ENCODE assay signal across 17 cellular contexts in genomic region chr18:36329684-36330434, GRCh38. TPM values are rescaled to one million over a fixed set of nuclear protein-coding genes. Genes with fewer than 3 reads are reported as not detected.
DNase-seq lines count a peak whose midpoint lies in the region; ATAC-seq, FAIRE-seq and TF ChIP-seq lines count a peak whose summit lies in the region.
"Had no signal": no experiment of that assay in that cellular context is flagged by ENCODE, and none has a peak within 500 bp of the region (broad histone marks: within the 10 kb centered on the region; RNA-seq: fewer than 3 reads in every experiment).

No MANE protein-coding gene starts in this region.

- H3K18ac ChIP-seq in mesenchymal stem cell (ENCODE audit: low read depth in 1 of 2, low read length in 2 of 2), result no peak overlapping the region

- TF ChIP-seq CTCF in D721Med (IDR thresholded peaks at IDR 0.05; ENCODE audit: insufficient read depth, missing control alignments) (no peak), endodermal cell (conservative IDR thresholded peaks at IDR 0.05) (no peak), Calu3 (IDR thresholded peaks at IDR 0.05; ENCODE audit: unreplicated experiment) (no peak)

- no peak overlapping the region for H3K4me2 ChIP-seq in mesenchymal stem cell (ENCODE audit: low read length, poor library complexity, severe bottlenecking)

- WGBS in endodermal cell (ENCODE audit: insufficient coverage in 1 of 2, insufficient read length in 1 of 2), 2 experiments, result 90 to 92% methylated on average over 3 of the region's 3 CpGs
- 100% methylated on average over 2 of the region's 3 CpGs for WGBS in mesenchymal stem cell

- no peak overlapping the region for H3K27ac Mint-ChIP-seq in endodermal cell
- H3K27ac Mint-ChIP-seq in Calu3 (ENCODE audit: unreplicated experiment), result no peak overlapping the region

- H3K9me3 ChIP-seq in endodermal cell (ENCODE audit: control insufficient read depth, low read length), result no peaks in the 10 kb centered on the region
- H3K9me3 ChIP-seq in mesenchymal stem cell (ENCODE audit: control insufficient read depth, low read length), result no peaks in the 10 kb centered on the region

- H4K91ac ChIP-seq in mesenchymal stem cell (ENCODE audit: low read length), result no peak overlapping the region

- H3K4me3 Mint-ChIP-seq in endodermal cell (no peak overlapping the region), Calu3 (ENCODE audit: low read depth, unreplicated experiment) (no peak overlapping the region)
- H3K4me3 Mint-ChIP-seq: CD4-positive, CD25-positive, alpha-beta regulatory T cell had no signal

- no peak overlapping the region for H3K4ac ChIP-seq in mesenchymal stem cell (ENCODE audit: low read depth in 1 of 2, low read length in 2 of 2)

- peak; percentile 61 for FAIRE-seq in D721Med (lab: Jason Lieb, UNC)
- FAIRE-seq: HTR-8/SVneo had no signal

- H3K36me3 Mint-ChIP-seq in endodermal cell (ENCODE audit: low read depth), result no peaks in the 10 kb centered on the region
- H3K36me3 Mint-ChIP-seq in Calu3 (ENCODE audit: insufficient read depth, unreplicated experiment), result no peaks in the 10 kb centered on the region
- H3K36me3 Mint-ChIP-seq: CD4-positive, CD25-positive, alpha-beta regulatory T cell had no signal

- H3K4me3 ChIP-seq in H7 (ENCODE audit: insufficient read depth, low read depth, low read length) (no peak overlapping the region), endodermal cell (ENCODE audit: low read length) (no peak overlapping the region), mesenchymal stem cell (ENCODE audit: insufficient read depth in 1 of 2, low read depth in 1 of 2, low read length in 2 of 2) (no peak overlapping the region)
- H3K4me3 ChIP-seq: SK-N-MC had no signal

- H3K9ac ChIP-seq in endodermal cell (ENCODE audit: extremely low read depth, low read length, poor library complexity, severe bottlenecking) (no peak overlapping the region), mesenchymal stem cell (ENCODE audit: low read length) (no peak overlapping the region)

- no peak overlapping the region for H2BK12ac ChIP-seq in mesenchymal stem cell (ENCODE audit: low read length in 2 of 2)

- H3K4me1 Mint-ChIP-seq in endodermal cell (no peaks in the 10 kb centered on the region), Calu3 (ENCODE audit: low read depth, unreplicated experiment) (peaks cover 19% of the 10 kb centered on the region)
- H3K4me1 Mint-ChIP-seq: CD4-positive, CD25-positive, alpha-beta regulatory T cell had no signal

- H3K27me3 Mint-ChIP-seq in endodermal cell (ENCODE audit: insufficient read depth) (peaks cover 2% of the 10 kb centered on the region), Calu3 (ENCODE audit: unreplicated experiment) (peaks cover 19% of the 10 kb centered on the region)

- no peak overlapping the region for H3K14ac ChIP-seq in mesenchymal stem cell (ENCODE audit: low read length in 2 of 2)

- H3K27me3 ChIP-seq in H7 (ENCODE audit: control insufficient read depth, insufficient read depth, low read length) (no peaks in the 10 kb centered on the region), endodermal cell (ENCODE audit: control insufficient read depth, insufficient read depth, low read length, poor library complexity, severe bottlenecking) (no peaks in the 10 kb centered on the region), mesenchymal stem cell (ENCODE audit: control insufficient read depth in 1 of 2, insufficient read depth in 1 of 2, low read length in 2 of 2) (no peaks in the 10 kb centered on the region)

- H3K27ac ChIP-seq in endodermal cell (ENCODE audit: low read depth, low read length) (no peak overlapping the region), mesenchymal stem cell (ENCODE audit: low read length, poor library complexity, severe bottlenecking) (no peak overlapping the region)
- H3K27ac ChIP-seq: SK-N-MC had no signal

- DNase-seq in D721Med (ENCODE audit: insufficient read length, low spot score) (no peak), H7 (peak; percentile 56), endodermal cell (peak; percentile 69), mesenchymal stem cell (no peak), dedifferentiated amniotic fluid mesenchymal stem cell (ENCODE audit: extremely low spot score) (no peak), putamen (ENCODE audit: low spot score) (no peak), Calu3 (no peak)
- DNase-seq: AML-193; CD4-positive, CD25-positive, alpha-beta regulatory T cell; KBM-7; NCI-H146; NCI-H226; NCI-H526 treated with DMSO at 0.1 percent for 48 hours; PC-3 had no signal

- BruUV-seq in Calu3 (replicated peaks; lab: Mats Ljungman, UMichigan), result no TSS peak

- peaks cover 52% of the 10 kb centered on the region for H3K79me1 ChIP-seq in mesenchymal stem cell (replicated peaks; ENCODE audit: low read length, poor library complexity, severe bottlenecking)

- CTCF ChIA-PET in Calu3 (lab: Charles Lee), result no interaction called here

- no peak overlapping the region for H2BK120ac ChIP-seq in mesenchymal stem cell (ENCODE audit: low read depth, low read length)

- H3K4me1 ChIP-seq in endodermal cell (ENCODE audit: control insufficient read depth, insufficient read depth, low read length), result no peaks in the 10 kb centered on the region
- H3K4me1 ChIP-seq in mesenchymal stem cell (ENCODE audit: control insufficient read depth, insufficient read depth, low read depth, low read length), result peaks cover 27% of the 10 kb centered on the region

- no peak overlapping the region for H2BK15ac ChIP-seq in mesenchymal stem cell (ENCODE audit: low read depth, poor library complexity, severe bottlenecking)

- intact Hi-C loops in Calu3 (cut with micrococcal nuclease; ENCODE audit: unreplicated experiment), result no loop called here

- H2AK5ac ChIP-seq in mesenchymal stem cell (ENCODE audit: low read length, severe bottlenecking), result peak overlapping the region; percentile 49

- H4K8ac ChIP-seq in mesenchymal stem cell (ENCODE audit: low read length), result no peak overlapping the region

- H3K36me3 ChIP-seq in H7 (replicated peaks; ENCODE audit: control insufficient read depth, insufficient read depth, low read length) (no peaks in the 10 kb centered on the region), endodermal cell (ENCODE audit: control insufficient read depth, insufficient read depth, low read length) (no peaks in the 10 kb centered on the region), mesenchymal stem cell (ENCODE audit: control insufficient read depth in 1 of 2, insufficient read depth in 2 of 2, low read depth in 1 of 2, low read length in 2 of 2) (peaks cover 0 to 3% of the 10 kb centered on the region in 2 experiments)

- H3K23ac ChIP-seq in mesenchymal stem cell (ENCODE audit: low read length in 2 of 2), result no peak overlapping the region

- H2AFZ ChIP-seq in mesenchymal stem cell (ENCODE audit: low read depth, low read length), result no peak overlapping the region

- ATAC-seq in HG03432 (IDR thresholded peaks at IDR 0.05; ENCODE audit: unreplicated experiment), result no peak
- ATAC-seq: PC-3 had no signal

- H2BK5ac ChIP-seq in mesenchymal stem cell (ENCODE audit: low read depth, low read length, poor library complexity, severe bottlenecking), result no peak overlapping the region

- H3K9me3 Mint-ChIP-seq in endodermal cell, result no peaks in the 10 kb centered on the region
- H3K9me3 Mint-ChIP-seq in Calu3 (ENCODE audit: low read depth, unreplicated experiment), result no peaks in the 10 kb centered on the region

RNA-seq across cellular contexts. Expression of gene FHOD3, which starts 32.3 kb away (rescaled TPM):
- 1.8 and 2.1 TPM in 2 replicates for total RNA-seq in H7 (2014; rRNA removed; shearing (Covaris generic))
- total RNA-seq in endodermal cell, result 1 to 10 TPM; 2.8 to 3.1 TPM
- 20.7 TPM for polyA plus RNA-seq in endodermal cell (2013, experiment 1 of 2)
- 21.9 TPM for polyA plus RNA-seq in endodermal cell (2013, experiment 2 of 2)
- polyA plus RNA-seq in mesenchymal stem cell (2013, experiment 1 of 2), result 0.23 TPM
- 0.23 TPM for polyA plus RNA-seq in mesenchymal stem cell (2013, experiment 2 of 2)
- total RNA-seq in Calu3 (2022), result 1.4 and 2.9 TPM in 2 replicates
- total RNA-seq: CD4-positive, CD25-positive, alpha-beta regulatory T cell had no signal
- polyA plus RNA-seq: CD4-positive, CD25-positive, alpha-beta regulatory T cell had no signal

Comparison
In these comparisons a context has a peak if more than half of its experiments do, and no peak if none do; other contexts are left out.
1. DNase-seq: peak in H7 (single experiment) and endodermal cell (single experiment); none in D721Med (single experiment), mesenchymal stem cell (single experiment), dedifferentiated amniotic fluid mesenchymal stem cell (single experiment), putamen (single experiment) and Calu3 (single experiment).